In genomic region chr17:7471729-7472128, GRCh38 we compare ENCODE assay signal across 26 cellular contexts. TPM values are rescaled to one million over a fixed set of nuclear protein-coding genes. Genes with fewer than 3 reads are reported as not detected.
A peak's percentile ranks its signal among the peaks of the same experiment; 100 is the strongest.
DNase-seq lines count a peak whose midpoint lies in the region; ATAC-seq, FAIRE-seq and TF ChIP-seq lines count a peak whose summit lies in the region.
"Had no signal": no experiment of that assay in that cellular context is flagged by ENCODE, and none has a peak within 500 bp of the region (broad histone marks: within the 10 kb centered on the region; RNA-seq: fewer than 3 reads in every experiment).

No MANE protein-coding gene starts in this region.

- H2AK9ac ChIP-seq in IMR-90 (replicated peaks; ENCODE audit: low read depth, low read length, poor library complexity), result no peak overlapping the region

- in situ Hi-C loops in IMR-90 (cut with MboI; ENCODE audit: low sequenced_read_pairs), result no loop called here
- in situ Hi-C loops in K562 (cut with MboI), result no loop called here

- H4K20me1 ChIP-seq in IMR-90 (ENCODE audit: insufficient read depth, low read length) (peaks cover 92% of the 10 kb centered on the region), K562 (replicated peaks; ENCODE audit: control insufficient read depth, insufficient read depth, low read length) (0 out of 2 replicates have a peak, but pooled peaks cover 7% of the 10 kb centered on the region)

- H3K27ac ChIP-seq in IMR-90 (ENCODE audit: insufficient read depth, low read length), result no peak overlapping the region
- no peak overlapping the region for H3K27ac ChIP-seq in K562 (ENCODE audit: extremely low read depth, low read depth, low read length)
- H3K27ac ChIP-seq in pancreas, result peak overlapping the region; percentile 67 to 85 (median 76)
- H3K27ac ChIP-seq: 22Rv1, C4-2B had no signal

- H3K79me1 ChIP-seq in IMR-90 (ENCODE audit: low read depth in 1 of 2, low read length in 2 of 2), result peaks cover 4 to 83% of the 10 kb centered on the region in 2 experiments

- no peaks in the 10 kb centered on the region for H3K9me3 ChIP-seq in IMR-90 (ENCODE audit: control insufficient read depth, insufficient read depth, low read length)
- H3K9me3 ChIP-seq in K562 (replicated peaks; ENCODE audit: control insufficient read depth, insufficient read depth, low read depth, low read length), result no peaks in the 10 kb centered on the region
- no peaks in the 10 kb centered on the region for H3K9me3 ChIP-seq in pancreas
- H3K9me3 ChIP-seq: esophagus muscularis mucosa, upper lobe of left lung had no signal

- peaks cover 16% of the 10 kb centered on the region for H3K4me1 Mint-ChIP-seq in T-helper 2 cell treated with Interferon-gamma antibody and Interleukin-4, amounts not matched to agents 5 μg/mL and 100 μg/mL, for 36 hours (ENCODE audit: low read depth)
- peaks cover 16% of the 10 kb centered on the region for H3K4me1 Mint-ChIP-seq in osteocyte (ENCODE audit: unreplicated experiment)

- intact Hi-C loops in IMR-90 (cut with micrococcal nuclease), result no loop called here
- intact Hi-C loops in K562 (cut with micrococcal nuclease), result no loop called here
- intact Hi-C loops in pancreas (cut with DNase I), result no loop called here

- TF ChIP-seq CTCF in IMR-90 (conservative IDR thresholded peaks at IDR 0.05; ENCODE audit: low read depth, low read length), result no peak
- no peak for TF ChIP-seq CTCF in K562 (IDR thresholded peaks at IDR 0.05 in 2 of 3, conservative IDR thresholded peaks at IDR 0.05 in 1 of 3; ENCODE audit: insufficient read depth in 2 of 3, low read depth in 1 of 3, low read length in 3 of 3)
- TF ChIP-seq CTCF in pancreas (IDR thresholded peaks at IDR 0.05), result no peak
- TF ChIP-seq CTCF in osteocyte (IDR thresholded peaks at IDR 0.05), result no peak

- no peak overlapping the region for H4K5ac ChIP-seq in IMR-90 (ENCODE audit: low read depth, low read length)

- no peak overlapping the region for H3K14ac ChIP-seq in IMR-90 (replicated peaks; ENCODE audit: low read depth, low read length)

- no TSS peak for BruUV-seq in IMR-90 (replicated peaks; lab: Mats Ljungman, UMichigan)
- TSS peak; percentile 19 for BruUV-seq in K562 (replicated peaks; lab: Mats Ljungman, UMichigan)

- no peak overlapping the region for H2BK120ac ChIP-seq in IMR-90 (ENCODE audit: low read depth, low read length)

- no peak overlapping the region for H3K4me3 Mint-ChIP-seq in T-helper 2 cell treated with Interferon-gamma antibody and Interleukin-4, amounts not matched to agents 5 μg/mL and 100 μg/mL, for 36 hours
- H3K4me3 Mint-ChIP-seq in osteocyte (ENCODE audit: unreplicated experiment), result no peak overlapping the region
- H3K4me3 Mint-ChIP-seq: brain, HFFc6 had no signal

- peaks cover 13% of the 10 kb centered on the region for H3K36me3 ChIP-seq in IMR-90 (ENCODE audit: control insufficient read depth, insufficient read depth, low read length)
- peaks cover 7% of the 10 kb centered on the region; the same call in 2 of the 3 replicates for H3K36me3 ChIP-seq in K562 (ENCODE audit: control insufficient read depth, insufficient read depth, low read length)
- no peaks in the 10 kb centered on the region for H3K36me3 ChIP-seq in pancreas

- H3K4me3 ChIP-seq in IMR-90 (ENCODE audit: insufficient read depth, low read depth, low read length) (no peak overlapping the region), K562 (no peak overlapping the region), pancreas (no peak overlapping the region)
- H3K4me3 ChIP-seq: dorsolateral prefrontal cortex, esophagus muscularis mucosa, upper lobe of left lung had no signal

- H3K56ac ChIP-seq in IMR-90 (ENCODE audit: extremely low read depth, insufficient read depth, low read length), result no peak overlapping the region

- no peak overlapping the region for H2BK15ac ChIP-seq in IMR-90 (ENCODE audit: low read depth, low read length)

- POLR2A ChIA-PET in IMR-90 (lab: Charles Lee; ENCODE audit: unreplicated experiment), result no interaction called here
- POLR2A ChIA-PET in K562 (lab: Yijun Ruan, JAX), result interaction anchor here (1.3 to 2.0 kb wide), 3 partner anchors 8 to 12 kb away, joined by 3 to 6 read pairs (median 5); partner anchors contain the start of genes POLR2A and ZBTB4

- H3K4me1 ChIP-seq in IMR-90 (ENCODE audit: control insufficient read depth, insufficient read depth, low read length) (peaks cover 20% of the 10 kb centered on the region), K562 (replicated peaks in 1 of 2; ENCODE audit: control insufficient read depth in 2 of 2, insufficient read depth in 2 of 2, low read length in 2 of 2) (peaks cover 21 to 25% of the 10 kb centered on the region in 2 experiments), pancreas (peaks cover 19 to 40% (median 26%) of the 10 kb centered on the region in 3 donors)

- H4K8ac ChIP-seq in IMR-90 (ENCODE audit: low read depth in 2 of 2, low read length in 2 of 2), result no peak overlapping the region

- H2AFZ ChIP-seq in IMR-90 (replicated peaks; ENCODE audit: low read length, poor library complexity) (no peak overlapping the region), K562 (ENCODE audit: low read depth, low read length) (no peak overlapping the region)

- peak overlapping the region; percentile 8; the same call in 1 of the 2 replicates for H3K23ac ChIP-seq in IMR-90 (ENCODE audit: low read depth, low read length)

- dilution Hi-C loops in IMR-90 (cut with HindIII; ENCODE audit: low sequenced_read_pairs, unreplicated experiment), result no loop called here

- no peak overlapping the region for H3K18ac ChIP-seq in IMR-90 (ENCODE audit: low read depth, low read length)

- TF ChIP-seq POLR2A in IMR-90 (IDR thresholded peaks at IDR 0.05; ENCODE audit: low read depth, low read length) (no peak), K562 (conservative IDR thresholded peaks at IDR 0.05) (no peak)

- ATAC-seq in IMR-90 (ENCODE audit: low read depth), result no peak
- ATAC-seq in K562, result no peak
- no peak for ATAC-seq in pancreas

- H2BK5ac ChIP-seq in IMR-90 (ENCODE audit: low read depth, low read length, poor library complexity, severe bottlenecking), result no peak overlapping the region

- peaks cover 45% of the 10 kb centered on the region for H3K9me1 ChIP-seq in IMR-90 (ENCODE audit: insufficient read depth, low read length)
- H3K9me1 ChIP-seq in K562 (ENCODE audit: control insufficient read depth, insufficient read depth, low read length), result no peaks in the 10 kb centered on the region

- DNase-seq in T-helper 2 cell treated with Interferon-gamma antibody and Interleukin-4, amounts not matched to agents 5 μg/mL and 100 μg/mL, for 36 hours (ENCODE audit: low spot score), result no peak
- DNase-seq in T-helper 2 cell (no peak), IMR-90 (no peak), K562 (ENCODE audit: extremely low read depth in 1 of 4, low spot score in 3 of 4) (no peak), pancreas (no peak), cortex of kidney (lab: John Stamatoyannopoulos, UW) (no peak), NCI-H446 treated with DMSO at 0.1 percent for 48 hours (lab: John Stamatoyannopoulos, UW) (no peak), osteocyte (ENCODE audit: extremely low spot score, unreplicated experiment) (no peak)
- DNase-seq: activated CD4-positive, alpha-beta T cell treated with anti-CD3 and anti-CD28 coated beads, Interleukin-2, amount 50 U/mL, for 48 hours; activated effector memory CD4-positive, alpha-beta T cell treated with anti-CD3 and anti-CD28 coated beads, Interleukin-2, amount 50 U/mL, for 16 hours; DMS79 treated with DMSO at 0.1 percent for 48 hours; dorsolateral prefrontal cortex; head of caudate nucleus; HFFc6; MV-4-11; NCI-H2029 treated with DMSO at 0.1 percent for 48 hours; NCI-H748 treated with DMSO at 0.1 percent for 48 hours; upper lobe of left lung had no signal

- no peaks in the 10 kb centered on the region for H3K27me3 Mint-ChIP-seq in T-helper 2 cell treated with Interferon-gamma antibody and Interleukin-4, amounts not matched to agents 5 μg/mL and 100 μg/mL, for 36 hours (ENCODE audit: low read depth)
- H3K27me3 Mint-ChIP-seq in osteocyte (ENCODE audit: unreplicated experiment), result no peaks in the 10 kb centered on the region

- no peak overlapping the region for H3K4ac ChIP-seq in IMR-90 (ENCODE audit: low read depth, low read length)

- H3K27ac Mint-ChIP-seq in T-helper 2 cell treated with Interferon-gamma antibody and Interleukin-4, amounts not matched to agents 5 μg/mL and 100 μg/mL, for 36 hours, result peak overlapping the region; percentile 55
- no peak overlapping the region for H3K27ac Mint-ChIP-seq in osteocyte (ENCODE audit: unreplicated experiment)
- H3K27ac Mint-ChIP-seq: HFFc6 had no signal

- CTCF ChIA-PET in IMR-90 (lab: Yijun Ruan, JAX) (no interaction called here), K562 (lab: Yijun Ruan, JAX; ENCODE audit: low intra/inter-chr PET ratio) (no interaction called here)

- H2BK20ac ChIP-seq in IMR-90 (ENCODE audit: low read depth, low read length), result no peak overlapping the region

- 100% methylated on average over 2 of the region's 2 CpGs; no CpG with 5 or more reads in 1 of the 2 experiments for WGBS in IMR-90 (ENCODE audit: extremely low coverage in 2 of 2, insufficient read length in 1 of 2), 2 experiments
- 94% methylated on average over 2 of the region's 2 CpGs for WGBS in K562 (ENCODE audit: insufficient coverage, low coverage, missing lambda C conversion rate)
- 85 to 94% methylated on average over 2 of the region's 2 CpGs for WGBS in pancreas, 2 donors

- no peaks in the 10 kb centered on the region for H3K9me3 Mint-ChIP-seq in T-helper 2 cell treated with Interferon-gamma antibody and Interleukin-4, amounts not matched to agents 5 μg/mL and 100 μg/mL, for 36 hours
- no peaks in the 10 kb centered on the region for H3K9me3 Mint-ChIP-seq in osteocyte (ENCODE audit: unreplicated experiment)
- H3K9me3 Mint-ChIP-seq: brain, HFFc6 had no signal

- FAIRE-seq in K562 (lab: Jason Lieb, UNC), result no peak
- FAIRE-seq in pancreas (lab: Jason Lieb, UNC), result no peak
- FAIRE-seq: islet of Langerhans, RCC 7860 had no signal

- H3K9ac ChIP-seq in IMR-90 (ENCODE audit: low read depth, low read length) (no peak overlapping the region), K562 (ENCODE audit: insufficient read depth in 1 of 2, low read depth in 2 of 2, low read length in 2 of 2) (no peak overlapping the region)

- TF ChIP-seq EP300 in K562 (IDR thresholded peaks at IDR 0.05; ENCODE audit: low read length), result no peak

- no peaks in the 10 kb centered on the region for H3K27me3 ChIP-seq in IMR-90 (ENCODE audit: control insufficient read depth, insufficient read depth, low read length)
- H3K27me3 ChIP-seq in K562 (ENCODE audit: control insufficient read depth in 2 of 2, insufficient read depth in 2 of 2, low read length in 2 of 2), result no peaks in the 10 kb centered on the region
- H3K27me3 ChIP-seq in pancreas, result no peaks in the 10 kb centered on the region
- H3K27me3 ChIP-seq: dorsolateral prefrontal cortex, esophagus muscularis mucosa, upper lobe of left lung had no signal

- no peak overlapping the region for H2AK5ac ChIP-seq in IMR-90 (ENCODE audit: low read depth, low read length)

- TF ChIP-seq RAD21 in IMR-90 (IDR thresholded peaks at IDR 0.05; ENCODE audit: low read length), result no peak
- TF ChIP-seq RAD21 in K562 (CRISPR knock-in tag; conservative IDR thresholded peaks at IDR 0.05 in 1 of 2, IDR thresholded peaks at IDR 0.05 in 1 of 2), result no peak

- no peak overlapping the region for H3K4me2 ChIP-seq in IMR-90 (ENCODE audit: low read depth, low read length)
- H3K4me2 ChIP-seq in K562 (ENCODE audit: insufficient read depth, low read length), result no peak overlapping the region

- H3K79me2 ChIP-seq in K562 (ENCODE audit: control insufficient read depth, insufficient read depth, low read length), result peaks cover 62% of the 10 kb centered on the region

- H3K36me3 Mint-ChIP-seq in T-helper 2 cell treated with Interferon-gamma antibody and Interleukin-4, amounts not matched to agents 5 μg/mL and 100 μg/mL, for 36 hours (ENCODE audit: low read depth), result peaks cover 3% of the 10 kb centered on the region
- peaks cover 5% of the 10 kb centered on the region for H3K36me3 Mint-ChIP-seq in osteocyte (ENCODE audit: unreplicated experiment)

- H4K91ac ChIP-seq in IMR-90 (ENCODE audit: insufficient read depth, low read depth, low read length), result no peak overlapping the region

RNA-seq across cellular contexts. Expression of gene ZBTB4, which starts 7.7 kb away (rescaled TPM):
- total RNA-seq in IMR-90 (2012; rRNA removed) (6.3 and 8.3 TPM in 2 replicates), K562 (2014; rRNA removed) (3.3 and 5.0 TPM in 2 replicates), K562 (2014; rRNA removed; fragmentation: Illumina TruSeq; extraction: Trizol) (2.5 and 2.7 TPM in 2 replicates), K562 (2015; rRNA removed; fragmentation: Illumina TruSeq; extraction: Trizol) (4.0 and 4.2 TPM in 2 replicates), K562 (2021) (6.7 and 6.9 TPM in 2 replicates), pancreas (10 to 100 TPM; 20.3 to 30.2 (median 22.2) TPM), osteocyte (47.9 and 49.7 TPM in 2 replicates)
- polyA plus RNA-seq in IMR-90 (2012; rRNA removed) (20.1 and 20.3 TPM in 2 replicates), K562 (2011; rRNA removed) (2.5 and 2.7 TPM in 2 replicates), K562 (2014; fragmentation: Illumina TruSeq; extraction: Trizol) (4.5 and 4.9 TPM in 2 replicates), K562 (2014; fragmentation: Nextera tagmentation; extraction: Ambion mirVana) (1 to 10 TPM in 1 of 2 experiments, under 1 TPM in 1; 0.92 to 1.1 TPM), K562 (2014; rRNA removed) (4.0 and 4.7 TPM in 2 replicates), pancreas (10 to 100 TPM; 17.3 to 19.2 TPM)
- 12.2 and 17.4 TPM in 2 replicates for polyA plus RNA-seq in IMR-90 (2012; cell fraction: cytosol; rRNA removed)
- polyA plus RNA-seq in IMR-90 (2012; cell fraction: nucleus; rRNA removed; ENCODE audit: low replicate concordance), result 49.1 and 50.3 TPM in 2 replicates
- 8.1 and 15.0 TPM in 2 replicates for total RNA-seq in K562 (2011; cell fraction: chromatin; rRNA removed; ENCODE audit: low replicate concordance)
- 9.2 and 9.7 TPM in 2 replicates for total RNA-seq in K562 (2011; cell fraction: nucleolus; rRNA removed)
- total RNA-seq in K562 (2011; cell fraction: nucleoplasm; rRNA removed), result 10.6 and 12.8 TPM in 2 replicates
- 2.8 TPM in 2 replicates for polyA plus RNA-seq in K562 (2011; cell fraction: cytosol; rRNA removed)
- 9.9 and 13.7 TPM in 2 replicates for polyA plus RNA-seq in K562 (2011; cell fraction: nucleus; rRNA removed)
- 3.8 and 4.1 TPM in 2 replicates for polyA plus RNA-seq in K562 (2012)
- 3.3 and 3.5 TPM in 2 replicates for polyA minus RNA-seq in K562 (2011; rRNA and poly(A)+ RNA removed)
- 2.0 and 2.7 TPM in 2 replicates for polyA minus RNA-seq in K562 (2011; cell fraction: cytosol; rRNA and poly(A)+ RNA removed)
- 4.6 and 6.0 TPM in 2 replicates for polyA minus RNA-seq in K562 (2011; cell fraction: nucleus; rRNA and poly(A)+ RNA removed)

RNA-seq across cellular contexts. Expression of gene SLC35G6, which starts 9.5 kb away (rescaled TPM):
- total RNA-seq in IMR-90 (2012; rRNA removed) (not detected in 2 replicates), K562 (2014; rRNA removed) (not detected in 2 replicates), K562 (2014; rRNA removed; fragmentation: Illumina TruSeq; extraction: Trizol) (not detected in 2 replicates), K562 (2015; rRNA removed; fragmentation: Illumina TruSeq; extraction: Trizol) (not detected in 2 replicates), K562 (2021) (not detected in 2 replicates), pancreas (not detected), osteocyte (not detected in 2 replicates)
- polyA plus RNA-seq in IMR-90 (2012; rRNA removed) (not detected in 2 replicates), K562 (2011; rRNA removed) (not detected in 2 replicates), K562 (2014; fragmentation: Illumina TruSeq; extraction: Trizol) (not detected in 2 replicates), K562 (2014; fragmentation: Nextera tagmentation; extraction: Ambion mirVana) (not detected), K562 (2014; rRNA removed) (not detected in 2 replicates), pancreas (under 1 TPM in 1 of 2 donors, not detected in 1; 0.08 TPM)
- not detected in 2 replicates for polyA plus RNA-seq in IMR-90 (2012; cell fraction: cytosol; rRNA removed)
- not detected in 2 replicates for polyA plus RNA-seq in IMR-90 (2012; cell fraction: nucleus; rRNA removed; ENCODE audit: low replicate concordance)
- not detected in 2 replicates for total RNA-seq in K562 (2011; cell fraction: chromatin; rRNA removed; ENCODE audit: low replicate concordance)
- not detected in 2 replicates for total RNA-seq in K562 (2011; cell fraction: nucleolus; rRNA removed)
- total RNA-seq in K562 (2011; cell fraction: nucleoplasm; rRNA removed), result not detected in 2 replicates
- not detected in 2 replicates for polyA plus RNA-seq in K562 (2011; cell fraction: cytosol; rRNA removed)
- polyA plus RNA-seq in K562 (2011; cell fraction: nucleus; rRNA removed), result not detected in 2 replicates
- 0.14 TPM in 1 of 2 replicates, not detected in the other for polyA plus RNA-seq in K562 (2012)
- polyA minus RNA-seq in K562 (2011; rRNA and poly(A)+ RNA removed), result not detected in 2 replicates
- polyA minus RNA-seq in K562 (2011; cell fraction: cytosol; rRNA and poly(A)+ RNA removed), result not detected in 2 replicates
- not detected in 2 replicates for polyA minus RNA-seq in K562 (2011; cell fraction: nucleus; rRNA and poly(A)+ RNA removed)
- total RNA-seq: esophagus muscularis mucosa, HFFc6, mononuclear cell, osteoblast, upper lobe of left lung had no signal

RNA-seq across cellular contexts. Expression of gene POLR2A, which starts 12.4 kb away (rescaled TPM):
- total RNA-seq in IMR-90 (2012; rRNA removed), result 56.4 and 56.6 TPM in 2 replicates
- polyA plus RNA-seq in IMR-90 (2012; rRNA removed), result 38.4 and 54.0 TPM in 2 replicates
- 27.6 and 39.2 TPM in 2 replicates for polyA plus RNA-seq in IMR-90 (2012; cell fraction: cytosol; rRNA removed)
- polyA plus RNA-seq in IMR-90 (2012; cell fraction: nucleus; rRNA removed; ENCODE audit: low replicate concordance), result 56.8 and 69.7 TPM in 2 replicates
- 324 and 608 TPM in 2 replicates for total RNA-seq in K562 (2011; cell fraction: chromatin; rRNA removed; ENCODE audit: low replicate concordance)
- total RNA-seq in K562 (2011; cell fraction: nucleolus; rRNA removed), result 252 and 283 TPM in 2 replicates
- 236 and 241 TPM in 2 replicates for total RNA-seq in K562 (2011; cell fraction: nucleoplasm; rRNA removed)
- 31.7 and 32.1 TPM in 2 replicates for total RNA-seq in K562 (2014; rRNA removed)
- total RNA-seq in K562 (2014; rRNA removed; fragmentation: Illumina TruSeq; extraction: Trizol), result 9.0 and 12.4 TPM in 2 replicates
- 9.6 and 15.4 TPM in 2 replicates for total RNA-seq in K562 (2015; rRNA removed; fragmentation: Illumina TruSeq; extraction: Trizol)
- 97.6 and 109 TPM in 2 replicates for total RNA-seq in K562 (2021)
- polyA plus RNA-seq in K562 (2011; rRNA removed), result 8.7 and 13.6 TPM in 2 replicates
- 10.8 and 13.4 TPM in 2 replicates for polyA plus RNA-seq in K562 (2011; cell fraction: cytosol; rRNA removed)
- polyA plus RNA-seq in K562 (2011; cell fraction: nucleus; rRNA removed), result 56.5 and 68.4 TPM in 2 replicates
- polyA plus RNA-seq in K562 (2012), result 46.0 and 58.3 TPM in 2 replicates
- polyA plus RNA-seq in K562 (2014; fragmentation: Illumina TruSeq; extraction: Trizol), result 52.5 and 55.6 TPM in 2 replicates
- 1 to 10 TPM; 1.3 to 1.5 TPM for polyA plus RNA-seq in K562 (2014; fragmentation: Nextera tagmentation; extraction: Ambion mirVana)
- 20.9 and 23.9 TPM in 2 replicates for polyA plus RNA-seq in K562 (2014; rRNA removed)
- 63.4 and 72.9 TPM in 2 replicates for polyA minus RNA-seq in K562 (2011; rRNA and poly(A)+ RNA removed)
- polyA minus RNA-seq in K562 (2011; cell fraction: cytosol; rRNA and poly(A)+ RNA removed), result 117 and 140 TPM in 2 replicates
- 66.5 and 98.3 TPM in 2 replicates for polyA minus RNA-seq in K562 (2011; cell fraction: nucleus; rRNA and poly(A)+ RNA removed)
- total RNA-seq in pancreas, result 10 to 100 TPM; 45.7 to 62.6 (median 53.8) TPM
- polyA plus RNA-seq in pancreas, result 10 to 100 TPM; 24.5 to 83.6 TPM
- total RNA-seq in osteocyte, result 148 and 149 TPM in 2 replicates

RNA-seq across cellular contexts. Expression of gene CHRNB1, which starts 26.9 kb away (rescaled TPM):
- 4.2 and 4.3 TPM in 2 replicates for total RNA-seq in IMR-90 (2012; rRNA removed)
- polyA plus RNA-seq in IMR-90 (2012; rRNA removed), result 6.0 and 6.4 TPM in 2 replicates
- 7.0 and 8.0 TPM in 2 replicates for polyA plus RNA-seq in IMR-90 (2012; cell fraction: cytosol; rRNA removed)
- 0.76 and 1.6 TPM in 2 replicates for polyA plus RNA-seq in IMR-90 (2012; cell fraction: nucleus; rRNA removed; ENCODE audit: low replicate concordance)
- total RNA-seq in K562 (2011; cell fraction: chromatin; rRNA removed; ENCODE audit: low replicate concordance), result 8.4 and 14.2 TPM in 2 replicates
- total RNA-seq in K562 (2011; cell fraction: nucleolus; rRNA removed), result 9.3 and 9.7 TPM in 2 replicates
- 10.6 and 13.7 TPM in 2 replicates for total RNA-seq in K562 (2011; cell fraction: nucleoplasm; rRNA removed)
- 4.7 and 5.0 TPM in 2 replicates for total RNA-seq in K562 (2014; rRNA removed)
- total RNA-seq in K562 (2014; rRNA removed; fragmentation: Illumina TruSeq; extraction: Trizol), result 4.8 and 5.1 TPM in 2 replicates
- 6.3 and 6.6 TPM in 2 replicates for total RNA-seq in K562 (2015; rRNA removed; fragmentation: Illumina TruSeq; extraction: Trizol)
- total RNA-seq in K562 (2021), result 4.5 and 4.9 TPM in 2 replicates
- polyA plus RNA-seq in K562 (2011; rRNA removed), result 7.5 and 7.6 TPM in 2 replicates
- 12.9 and 14.1 TPM in 2 replicates for polyA plus RNA-seq in K562 (2011; cell fraction: cytosol; rRNA removed)
- polyA plus RNA-seq in K562 (2011; cell fraction: nucleus; rRNA removed), result 5.5 and 7.4 TPM in 2 replicates
- 10.8 and 11.7 TPM in 2 replicates for polyA plus RNA-seq in K562 (2012)
- 11.5 and 12.3 TPM in 2 replicates for polyA plus RNA-seq in K562 (2014; fragmentation: Illumina TruSeq; extraction: Trizol)
- 10 to 100 TPM in 1 of 2 experiments, 1 to 10 TPM in 1; 8.2 to 11.3 TPM for polyA plus RNA-seq in K562 (2014; fragmentation: Nextera tagmentation; extraction: Ambion mirVana)
- 6.8 and 7.9 TPM in 2 replicates for polyA plus RNA-seq in K562 (2014; rRNA removed)
- 3.7 and 4.7 TPM in 2 replicates for polyA minus RNA-seq in K562 (2011; rRNA and poly(A)+ RNA removed)
- 2.6 and 2.8 TPM in 2 replicates for polyA minus RNA-seq in K562 (2011; cell fraction: cytosol; rRNA and poly(A)+ RNA removed)
- polyA minus RNA-seq in K562 (2011; cell fraction: nucleus; rRNA and poly(A)+ RNA removed), result 2.2 and 3.1 TPM in 2 replicates
- 10 to 100 TPM in 2 of 6 donors, 1 to 10 TPM in 4; 7.5 to 15.0 (median 8.7) TPM for total RNA-seq in pancreas
- 10 to 100 TPM in 1 of 2 donors, 1 to 10 TPM in 1; 9.7 to 11.1 TPM for polyA plus RNA-seq in pancreas
- 9.3 and 11.0 TPM in 2 replicates for total RNA-seq in osteocyte

RNA-seq across cellular contexts. Expression of gene FGF11, which starts 32.4 kb away (rescaled TPM):
- total RNA-seq in IMR-90 (2012; rRNA removed) (0.18 and 0.28 TPM in 2 replicates), K562 (2014; rRNA removed) (3.0 and 3.5 TPM in 2 replicates), K562 (2014; rRNA removed; fragmentation: Illumina TruSeq; extraction: Trizol) (2.7 and 3.2 TPM in 2 replicates), K562 (2015; rRNA removed; fragmentation: Illumina TruSeq; extraction: Trizol) (2.2 and 3.3 TPM in 2 replicates), K562 (2021) (4.4 and 5.8 TPM in 2 replicates), pancreas (1 to 10 TPM in 1 of 6 donors, under 1 TPM in 5; 0.09 to 1.1 (median 0.31) TPM), osteocyte (1.3 and 1.5 TPM in 2 replicates)
- polyA plus RNA-seq in IMR-90 (2012; rRNA removed) (0.99 and 1.1 TPM in 2 replicates), K562 (2011; rRNA removed) (4.7 and 10.4 TPM in 2 replicates), K562 (2014; fragmentation: Illumina TruSeq; extraction: Trizol) (6.1 and 7.5 TPM in 2 replicates), K562 (2014; fragmentation: Nextera tagmentation; extraction: Ambion mirVana) (1 to 10 TPM; 1.2 to 1.4 TPM), K562 (2014; rRNA removed) (3.2 and 3.4 TPM in 2 replicates), pancreas (under 1 TPM; 0.61 to 0.65 TPM)
- polyA plus RNA-seq in IMR-90 (2012; cell fraction: cytosol; rRNA removed), result 0.96 and 1.8 TPM in 2 replicates
- polyA plus RNA-seq in IMR-90 (2012; cell fraction: nucleus; rRNA removed; ENCODE audit: low replicate concordance), result 3.8 and 3.9 TPM in 2 replicates
- 5.6 and 12.1 TPM in 2 replicates for total RNA-seq in K562 (2011; cell fraction: chromatin; rRNA removed; ENCODE audit: low replicate concordance)
- total RNA-seq in K562 (2011; cell fraction: nucleolus; rRNA removed), result 6.7 and 7.5 TPM in 2 replicates
- total RNA-seq in K562 (2011; cell fraction: nucleoplasm; rRNA removed), result 7.7 and 14.8 TPM in 2 replicates
- polyA plus RNA-seq in K562 (2011; cell fraction: cytosol; rRNA removed), result 5.5 and 8.1 TPM in 2 replicates
- 23.3 and 26.0 TPM in 2 replicates for polyA plus RNA-seq in K562 (2011; cell fraction: nucleus; rRNA removed)
- polyA plus RNA-seq in K562 (2012), result 6.5 and 7.3 TPM in 2 replicates
- 2.2 and 3.4 TPM in 2 replicates for polyA minus RNA-seq in K562 (2011; rRNA and poly(A)+ RNA removed)
- polyA minus RNA-seq in K562 (2011; cell fraction: cytosol; rRNA and poly(A)+ RNA removed), result 1.9 and 3.9 TPM in 2 replicates
- 2.7 and 5.2 TPM in 2 replicates for polyA minus RNA-seq in K562 (2011; cell fraction: nucleus; rRNA and poly(A)+ RNA removed)

Comparison
In these comparisons a context has a peak if more than half of its experiments do, and no peak if none do; other contexts are left out.
1. H3K27ac ChIP-seq: peak in pancreas (4 of 4); none in IMR-90 (single experiment) and K562 (single experiment).